In the genomic region with DNA sequence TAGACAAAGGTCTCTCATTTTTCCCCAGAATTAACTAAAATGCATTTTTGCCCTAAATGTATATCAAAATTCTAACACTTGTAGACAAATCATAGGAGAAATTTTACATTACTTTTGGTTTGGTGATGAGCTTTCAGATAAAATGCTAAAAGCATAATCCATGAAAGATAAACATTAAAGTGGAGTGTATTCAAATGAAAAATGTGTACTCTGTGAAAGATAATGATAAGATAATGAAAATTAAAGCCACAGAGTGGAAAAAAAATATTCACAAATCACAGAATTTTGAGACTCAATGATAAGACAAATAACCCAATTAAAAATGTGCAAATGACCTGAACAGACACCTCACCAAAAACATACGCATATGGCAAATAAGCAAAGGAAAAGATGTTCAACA, we compare ENCODE assay signal across 3 cellular contexts.
"Had no signal": no experiment of that assay in that cellular context is flagged by ENCODE, and none has a peak within 500 bp of the region (broad histone marks: within the 10 kb centered on the region; RNA-seq: fewer than 3 reads in every experiment).

No MANE protein-coding gene starts in this region.

- ATAC-seq: GM12878 had no signal

- DNase-seq: GDM1, GF-D8 had no signal

- H3K4me3 ChIP-seq: GM12878 had no signal
